In genomic region chr3:128074851-128075515, GRCh38 we compare ENCODE assay signal across 8 cellular contexts. TPM values are rescaled to one million over a fixed set of nuclear protein-coding genes. Genes with fewer than 3 reads are reported as not detected.
DNase-seq lines count a peak whose midpoint lies in the region; ATAC-seq and TF ChIP-seq lines count a peak whose summit lies in the region.

No MANE protein-coding gene starts in this region.

- peak overlapping the region; percentile 47 for H3K4me3 ChIP-seq in epithelial cell of proximal tubule (ENCODE audit: low read depth, low read length)

- peaks cover 1% of the 10 kb centered on the region for H3K36me3 Mint-ChIP-seq in neural crest cell (ENCODE audit: low read depth)

- DNase-seq in COLO668 (lab: John Stamatoyannopoulos, UW; ENCODE audit: unreplicated experiment) (peak; percentile 21), NCI-H2196 (lab: John Stamatoyannopoulos, UW; ENCODE audit: unreplicated experiment) (peak; percentile 75), epithelial cell of proximal tubule (ENCODE audit: low read depth) (no peak), neural crest cell (ENCODE audit: low read depth, low spot score) (no peak), NCI-H146 (lab: John Stamatoyannopoulos, UW) (no peak), HuH-7.5 (ENCODE audit: low spot score) (no peak), cerebellar nuclear complex (lab: John Stamatoyannopoulos, UW) (no peak)

- no peaks in the 10 kb centered on the region for H3K9me3 Mint-ChIP-seq in neural crest cell

- TF ChIP-seq CTCF in epithelial cell of proximal tubule (conservative IDR thresholded peaks at IDR 0.05; ENCODE audit: low read depth, low read length): no peak
- no peak for TF ChIP-seq CTCF in neural crest cell (conservative IDR thresholded peaks at IDR 0.05)

- ATAC-seq in HG03521 (IDR thresholded peaks at IDR 0.05; ENCODE audit: unreplicated experiment): no peak

- peak overlapping the region; percentile 61 for H3K4me3 Mint-ChIP-seq in neural crest cell

- H3K27me3 Mint-ChIP-seq in neural crest cell (ENCODE audit: low read depth): peaks cover 17% of the 10 kb centered on the region

- H3K27ac Mint-ChIP-seq in neural crest cell (ENCODE audit: unreplicated experiment): no peak overlapping the region

- H3K4me1 Mint-ChIP-seq in neural crest cell: peaks cover 13% of the 10 kb centered on the region

RNA-seq across cellular contexts. Expression of gene SEC61A1, which starts 22.7 kb away (rescaled TPM):
- total RNA-seq in epithelial cell of proximal tubule (150 and 242 TPM in 2 replicates), neural crest cell (181 and 184 TPM in 2 replicates)

RNA-seq across cellular contexts. Expression of gene RUVBL1, which starts 48.6 kb away (rescaled TPM):
- total RNA-seq in epithelial cell of proximal tubule (82.7 and 148 TPM in 2 replicates), neural crest cell (92.4 and 93.1 TPM in 2 replicates)

Comparison
In these comparisons a context has a peak if more than half of its experiments do, and no peak if none do; other contexts are left out.
1. DNase-seq: peak in COLO668 (single experiment) and NCI-H2196 (single experiment); none in epithelial cell of proximal tubule (single experiment), neural crest cell (single experiment), NCI-H146 (single experiment), HuH-7.5 (single experiment) and cerebellar nuclear complex (0 of 2).